In the genomic region with DNA sequence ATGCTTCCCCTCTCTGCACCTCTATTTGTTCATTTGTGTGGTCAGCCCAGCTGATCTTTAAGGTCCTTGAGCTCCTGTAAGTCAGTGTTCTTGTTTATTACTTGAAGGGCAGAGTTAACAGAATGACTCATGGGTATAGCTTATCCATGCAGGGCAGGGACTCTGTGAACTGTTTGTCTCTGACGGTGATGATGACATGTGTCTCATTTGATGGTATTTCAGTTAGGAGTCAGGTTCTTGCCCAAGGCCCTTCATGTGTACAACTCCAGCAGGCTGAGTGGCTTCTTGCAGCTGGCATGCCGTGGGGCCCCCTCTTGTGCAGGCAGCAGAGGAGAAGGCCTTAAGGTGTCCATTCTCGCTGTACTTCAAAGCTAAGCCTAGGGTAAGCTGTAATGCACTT, we compare ENCODE assay signal across 1 cellular context.
TF ChIP-seq lines count a peak whose summit lies in the region.

No MANE protein-coding gene starts in this region.

TF ChIP-seq in HepG2, 621 proteins besides CTCF, POLR2A, EP300 and RAD21 (continued from another document and continues in another):
- no peak for TF ChIP-seq ZBTB10 (CRISPR knock-in tag; IDR thresholded peaks at IDR 0.05; ENCODE audit: borderline replicate concordance)
- no peak for TF ChIP-seq NPAS2 (CRISPR knock-in tag; IDR thresholded peaks at IDR 0.05; ENCODE audit: borderline replicate concordance)
- no peak for TF ChIP-seq SAFB2 (CRISPR knock-in tag; IDR thresholded peaks at IDR 0.05; ENCODE audit: borderline replicate concordance, low read depth)
- no peak for TF ChIP-seq HNF4G (IDR thresholded peaks at IDR 0.05; ENCODE audit: borderline replicate concordance, low read depth, low read length)
- no peak for TF ChIP-seq HNF4G (CRISPR knock-in tag; IDR thresholded peaks at IDR 0.05; ENCODE audit: borderline replicate concordance, low read depth)
- TF ChIP-seq BATF2 (CRISPR knock-in tag; IDR thresholded peaks at IDR 0.05): no peak
- TF ChIP-seq ATF7-NPFF (CRISPR knock-in tag; IDR thresholded peaks at IDR 0.05; ENCODE audit: low read depth): no peak
- no peak for TF ChIP-seq TARDBP (CRISPR knock-in tag; IDR thresholded peaks at IDR 0.05)
- TF ChIP-seq NKX3-1 (CRISPR knock-in tag; IDR thresholded peaks at IDR 0.05): no peak
- TF ChIP-seq ZNF556 (CRISPR knock-in tag; IDR thresholded peaks at IDR 0.05; ENCODE audit: borderline replicate concordance): no peak
- TF ChIP-seq, protein P1, sequence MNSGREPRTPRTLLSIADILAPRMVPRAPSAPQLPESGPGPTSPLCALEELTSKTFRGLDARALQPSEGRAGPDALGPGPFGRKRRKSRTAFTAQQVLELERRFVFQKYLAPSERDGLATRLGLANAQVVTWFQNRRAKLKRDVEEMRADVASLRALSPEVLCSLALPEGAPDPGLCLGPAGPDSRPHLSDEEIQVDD (CRISPR knock-in tag; IDR thresholded peaks at IDR 0.05; ENCODE audit: borderline replicate concordance): no peak
- TF ChIP-seq ZMYM4 (CRISPR knock-in tag; IDR thresholded peaks at IDR 0.05): no peak
- TF ChIP-seq FOSL1 (CRISPR knock-in tag; IDR thresholded peaks at IDR 0.05; ENCODE audit: borderline replicate concordance): 0 out of 2 replicates have a peak, but pooled peaks have one; percentile 22
- TF ChIP-seq ZSCAN22 (CRISPR knock-in tag; IDR thresholded peaks at IDR 0.05): no peak
- no peak for TF ChIP-seq DZIP1 (CRISPR knock-in tag; IDR thresholded peaks at IDR 0.05)
- no peak for TF ChIP-seq ZBTB2 (CRISPR knock-in tag; IDR thresholded peaks at IDR 0.05; ENCODE audit: low read depth)
- TF ChIP-seq, protein P2, sequence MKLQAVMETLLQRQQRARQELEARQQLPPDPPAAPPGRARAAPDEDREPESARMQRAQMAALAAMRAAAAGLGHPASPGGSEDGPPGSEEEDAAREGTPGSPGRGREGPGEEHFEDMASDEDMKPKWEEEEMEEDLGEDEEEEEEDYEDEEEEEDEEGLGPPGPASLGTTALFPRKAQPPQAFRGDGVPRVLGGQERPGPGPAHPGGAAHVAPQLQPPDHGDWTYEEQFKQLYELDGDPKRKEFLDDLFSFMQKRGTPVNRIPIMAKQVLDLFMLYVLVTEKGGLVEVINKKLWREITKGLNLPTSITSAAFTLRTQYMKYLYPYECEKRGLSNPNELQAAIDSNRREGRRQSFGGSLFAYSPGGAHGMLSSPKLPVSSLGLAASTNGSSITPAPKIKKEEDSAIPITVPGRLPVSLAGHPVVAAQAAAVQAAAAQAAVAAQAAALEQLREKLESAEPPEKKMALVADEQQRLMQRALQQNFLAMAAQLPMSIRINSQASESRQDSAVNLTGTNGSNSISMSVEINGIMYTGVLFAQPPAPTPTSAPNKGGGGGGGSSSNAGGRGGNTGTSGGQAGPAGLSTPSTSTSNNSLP (IDR thresholded peaks at IDR 0.05; ENCODE audit: low read depth, low read length): 0 out of 2 replicates have a peak, but pooled peaks have one; percentile 31
- TF ChIP-seq KDM6A (CRISPR knock-in tag; IDR thresholded peaks at IDR 0.05; ENCODE audit: low read depth): no peak
- no peak for TF ChIP-seq NONO (IDR thresholded peaks at IDR 0.05)
- TF ChIP-seq NONO (CRISPR knock-in tag; conservative IDR thresholded peaks at IDR 0.05): no peak
- no peak for TF ChIP-seq ZNF652 (CRISPR knock-in tag; IDR thresholded peaks at IDR 0.05; ENCODE audit: borderline replicate concordance, low read depth)
- no peak for TF ChIP-seq ETV6 (CRISPR knock-in tag; conservative IDR thresholded peaks at IDR 0.05)
- no peak for TF ChIP-seq DBP (CRISPR knock-in tag; IDR thresholded peaks at IDR 0.05; ENCODE audit: not compliant biosample characterization)
- no peak for TF ChIP-seq ZC3H4 (CRISPR knock-in tag; IDR thresholded peaks at IDR 0.05; ENCODE audit: borderline replicate concordance)
- TF ChIP-seq, protein P3, sequence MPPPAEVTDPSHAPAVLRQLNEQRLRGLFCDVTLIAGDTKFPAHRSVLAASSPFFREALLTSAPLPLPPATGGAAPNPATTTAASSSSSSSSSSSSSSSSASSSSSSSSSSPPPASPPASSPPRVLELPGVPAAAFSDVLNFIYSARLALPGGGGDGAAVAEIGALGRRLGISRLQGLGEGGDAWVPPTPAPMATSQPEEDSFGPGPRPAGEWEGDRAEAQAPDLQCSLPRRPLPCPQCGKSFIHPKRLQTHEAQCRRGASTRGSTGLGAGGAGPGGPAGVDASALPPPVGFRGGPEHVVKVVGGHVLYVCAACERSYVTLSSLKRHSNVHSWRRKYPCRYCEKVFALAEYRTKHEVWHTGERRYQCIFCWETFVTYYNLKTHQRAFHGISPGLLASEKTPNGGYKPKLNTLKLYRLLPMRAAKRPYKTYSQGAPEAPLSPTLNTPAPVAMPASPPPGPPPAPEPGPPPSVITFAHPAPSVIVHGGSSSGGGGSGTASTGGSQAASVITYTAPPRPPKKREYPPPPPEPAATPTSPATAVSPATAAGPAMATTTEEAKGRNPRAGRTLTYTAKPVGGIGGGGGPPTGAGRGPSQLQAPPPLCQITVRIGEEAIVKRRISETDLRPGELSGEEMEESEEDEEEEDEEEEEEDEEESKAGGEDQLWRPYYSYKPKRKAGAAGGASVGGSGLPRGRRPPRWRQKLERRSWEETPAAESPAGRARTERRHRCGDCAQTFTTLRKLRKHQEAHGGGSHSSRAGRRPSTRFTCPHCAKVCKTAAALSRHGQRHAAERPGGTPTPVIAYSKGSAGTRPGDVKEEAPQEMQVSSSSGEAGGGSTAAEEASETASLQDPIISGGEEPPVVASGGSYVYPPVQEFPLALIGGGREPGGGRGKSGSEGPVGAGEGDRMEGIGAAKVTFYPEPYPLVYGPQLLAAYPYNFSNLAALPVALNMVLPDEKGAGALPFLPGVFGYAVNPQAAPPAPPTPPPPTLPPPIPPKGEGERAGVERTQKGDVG (CRISPR knock-in tag; IDR thresholded peaks at IDR 0.05; ENCODE audit: borderline replicate concordance): no peak
- TF ChIP-seq RXRA (CRISPR knock-in tag; IDR thresholded peaks at IDR 0.05): no peak
- TF ChIP-seq GATAD2A (CRISPR knock-in tag; IDR thresholded peaks at IDR 0.05): peak; percentile 84
- TF ChIP-seq ZNF75D (CRISPR knock-in tag; IDR thresholded peaks at IDR 0.05; ENCODE audit: borderline replicate concordance): no peak
- no peak for TF ChIP-seq KDM5B (CRISPR knock-in tag; IDR thresholded peaks at IDR 0.05; ENCODE audit: borderline replicate concordance)
- TF ChIP-seq MEIS2 (CRISPR knock-in tag; IDR thresholded peaks at IDR 0.05): no peak
- no peak for TF ChIP-seq KAT2B (IDR thresholded peaks at IDR 0.05; ENCODE audit: borderline replicate concordance, low read depth, low read length)
- no peak for TF ChIP-seq HES4 (CRISPR knock-in tag; IDR thresholded peaks at IDR 0.05; ENCODE audit: borderline replicate concordance)
- no peak for TF ChIP-seq IKZF4 (CRISPR knock-in tag; IDR thresholded peaks at IDR 0.05; ENCODE audit: borderline replicate concordance, low read depth, not compliant biosample characterization)
- TF ChIP-seq, protein P4, sequence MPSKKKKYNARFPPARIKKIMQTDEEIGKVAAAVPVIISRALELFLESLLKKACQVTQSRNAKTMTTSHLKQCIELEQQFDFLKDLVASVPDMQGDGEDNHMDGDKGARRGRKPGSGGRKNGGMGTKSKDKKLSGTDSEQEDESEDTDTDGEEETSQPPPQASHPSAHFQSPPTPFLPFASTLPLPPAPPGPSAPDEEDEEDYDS (CRISPR knock-in tag; IDR thresholded peaks at IDR 0.05): no peak
- no peak for TF ChIP-seq KDM4B (CRISPR knock-in tag; IDR thresholded peaks at IDR 0.05)
- TF ChIP-seq SRSF4 (IDR thresholded peaks at IDR 0.05; ENCODE audit: low read depth, low read length, poor library complexity, severe bottlenecking): no peak
- no peak for TF ChIP-seq POGZ (CRISPR knock-in tag; IDR thresholded peaks at IDR 0.05)
- TF ChIP-seq ZNF530 (CRISPR knock-in tag; IDR thresholded peaks at IDR 0.05; ENCODE audit: low read depth): no peak
- TF ChIP-seq, protein P5, sequence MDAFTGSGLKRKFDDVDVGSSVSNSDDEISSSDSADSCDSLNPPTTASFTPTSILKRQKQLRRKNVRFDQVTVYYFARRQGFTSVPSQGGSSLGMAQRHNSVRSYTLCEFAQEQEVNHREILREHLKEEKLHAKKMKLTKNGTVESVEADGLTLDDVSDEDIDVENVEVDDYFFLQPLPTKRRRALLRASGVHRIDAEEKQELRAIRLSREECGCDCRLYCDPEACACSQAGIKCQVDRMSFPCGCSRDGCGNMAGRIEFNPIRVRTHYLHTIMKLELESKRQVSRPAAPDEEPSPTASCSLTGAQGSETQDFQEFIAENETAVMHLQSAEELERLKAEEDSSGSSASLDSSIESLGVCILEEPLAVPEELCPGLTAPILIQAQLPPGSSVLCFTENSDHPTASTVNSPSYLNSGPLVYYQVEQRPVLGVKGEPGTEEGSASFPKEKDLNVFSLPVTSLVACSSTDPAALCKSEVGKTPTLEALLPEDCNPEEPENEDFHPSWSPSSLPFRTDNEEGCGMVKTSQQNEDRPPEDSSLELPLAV (CRISPR knock-in tag; conservative IDR thresholded peaks at IDR 0.05; ENCODE audit: low read depth): no peak
- TF ChIP-seq, protein P6, sequence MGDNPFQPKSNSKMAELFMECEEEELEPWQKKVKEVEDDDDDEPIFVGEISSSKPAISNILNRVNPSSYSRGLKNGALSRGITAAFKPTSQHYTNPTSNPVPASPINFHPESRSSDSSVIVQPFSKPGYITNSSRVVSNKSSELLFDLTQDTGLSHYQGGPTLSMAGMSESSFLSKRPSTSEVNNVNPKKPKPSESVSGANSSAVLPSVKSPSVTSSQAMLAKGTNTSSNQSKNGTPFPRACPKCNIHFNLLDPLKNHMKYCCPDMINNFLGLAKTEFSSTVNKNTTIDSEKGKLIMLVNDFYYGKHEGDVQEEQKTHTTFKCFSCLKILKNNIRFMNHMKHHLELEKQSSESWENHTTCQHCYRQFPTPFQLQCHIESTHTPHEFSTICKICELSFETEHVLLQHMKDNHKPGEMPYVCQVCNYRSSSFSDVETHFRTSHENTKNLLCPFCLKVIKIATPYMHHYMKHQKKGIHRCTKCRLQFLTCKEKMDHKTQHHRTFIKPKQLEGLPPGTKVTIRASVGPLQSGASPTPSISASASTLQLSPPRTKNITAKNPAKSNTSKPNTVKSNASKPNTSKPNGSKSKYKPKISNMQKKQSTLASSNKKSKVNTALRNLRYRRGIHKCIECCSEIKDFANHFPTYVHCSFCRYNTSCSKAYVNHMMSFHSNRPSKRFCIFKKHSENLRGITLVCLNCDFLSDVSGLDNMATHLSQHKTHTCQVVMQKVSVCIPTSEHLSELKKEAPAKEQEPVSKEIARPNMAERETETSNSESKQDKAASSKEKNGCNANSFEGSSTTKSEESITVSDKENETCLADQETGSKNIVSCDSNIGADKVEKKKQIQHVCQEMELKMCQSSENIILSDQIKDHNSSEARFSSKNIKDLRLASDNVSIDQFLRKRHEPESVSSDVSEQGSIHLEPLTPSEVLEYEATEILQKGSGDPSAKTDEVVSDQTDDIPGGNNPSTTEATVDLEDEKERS (CRISPR knock-in tag; IDR thresholded peaks at IDR 0.05): no peak
- no peak for TF ChIP-seq MAFK (conservative IDR thresholded peaks at IDR 0.05 in 1 of 2, IDR thresholded peaks at IDR 0.05 in 1 of 2; ENCODE audit: low read length in 2 of 2)
